15 cellular contexts compared by ENCODE assay signal in the genomic region with DNA sequence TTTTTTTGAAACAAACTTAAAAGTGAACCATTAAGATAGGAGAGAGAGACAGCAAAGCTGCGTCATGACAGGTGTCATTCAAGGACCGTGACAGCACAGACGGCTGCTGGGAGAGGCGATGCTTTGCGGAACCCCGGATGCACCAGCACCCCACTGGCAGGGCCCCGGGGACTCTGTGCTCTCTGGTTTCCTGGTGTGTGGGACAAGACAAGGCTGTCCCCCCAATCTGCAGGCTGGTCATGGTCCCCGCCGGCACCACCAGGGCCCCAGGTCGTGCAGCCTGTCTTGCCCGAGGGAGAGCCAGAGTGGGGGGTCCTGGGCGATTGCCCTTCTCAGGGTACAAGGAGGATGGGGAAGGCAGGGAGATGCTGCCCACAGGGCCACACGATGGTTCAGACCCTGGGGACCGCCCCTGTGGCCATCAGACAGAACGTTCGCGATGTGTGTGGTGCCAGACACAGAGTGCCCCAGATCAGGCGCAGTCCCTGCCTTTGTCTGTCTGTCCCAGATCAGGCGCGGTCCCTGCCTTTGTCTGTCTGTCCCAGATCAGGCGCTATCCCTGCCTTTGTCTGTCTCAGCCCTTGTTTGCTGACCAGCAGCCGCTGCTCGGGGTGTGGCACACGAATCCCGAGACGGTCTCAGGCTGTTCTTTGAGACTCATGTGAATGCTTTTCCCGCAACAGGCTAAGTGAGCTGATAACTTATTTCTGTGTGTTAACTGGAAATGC. TPM values are rescaled to one million over a fixed set of nuclear protein-coding genes. Genes with fewer than 3 reads are reported as not detected.
"Had no signal": no experiment of that assay in that cellular context is flagged by ENCODE, and none has a peak within 500 bp of the region (broad histone marks: within the 10 kb centered on the region; RNA-seq: fewer than 3 reads in every experiment).

No MANE protein-coding gene starts in this region.

- H3K36me3 ChIP-seq: pancreas, transverse colon had no signal

- ATAC-seq: activated CD8-positive, alpha-beta T cell treated with anti-CD3 and anti-CD28 coated beads for 36 hours; activated T-cell treated with anti-CD3 and anti-CD28 coated beads, Interleukin-2, amount 50 U/mL, for 72 hours; effector memory CD8-positive, alpha-beta T cell; pancreas; stimulated activated effector memory CD8-positive, alpha-beta T cell treated with anti-CD3 and anti-CD28 coated beads, Interleukin-12 subunit alpha, Interleukin-12 subunit beta, amount 100 ng/mL, for 72 hours; T-cell had no signal

- H3K9me3 Mint-ChIP-seq: activated CD8-positive, alpha-beta T cell treated with anti-CD3 and anti-CD28 coated beads for 36 hours; central memory CD8-positive, alpha-beta T cell; T-cell had no signal

- H3K4me3 Mint-ChIP-seq: activated CD8-positive, alpha-beta T cell treated with anti-CD3 and anti-CD28 coated beads for 36 hours; activated T-cell treated with anti-CD3 and anti-CD28 coated beads, Interleukin-2, amount 50 U/mL, for 72 hours; central memory CD8-positive, alpha-beta T cell; effector memory CD8-positive, alpha-beta T cell; nephron; stimulated activated effector memory CD8-positive, alpha-beta T cell treated with anti-CD3 and anti-CD28 coated beads, Interleukin-12 subunit alpha, Interleukin-12 subunit beta, amount 100 ng/mL, for 72 hours; T-cell had no signal

- H3K36me3 Mint-ChIP-seq: stimulated activated effector memory CD8-positive, alpha-beta T cell treated with anti-CD3 and anti-CD28 coated beads, Interleukin-12 subunit alpha, Interleukin-12 subunit beta, amount 100 ng/mL, for 72 hours; T-cell had no signal

- H3K27ac ChIP-seq: pancreas, transverse colon, VCaP had no signal

- H3K4me1 Mint-ChIP-seq: central memory CD8-positive, alpha-beta T cell; stimulated activated effector memory CD8-positive, alpha-beta T cell treated with anti-CD3 and anti-CD28 coated beads, Interleukin-12 subunit alpha, Interleukin-12 subunit beta, amount 100 ng/mL, for 72 hours; T-cell had no signal

- H3K27me3 ChIP-seq: pancreas had no signal

- H3K4me2 ChIP-seq: smooth muscle cell had no signal

- H3K4me3 ChIP-seq: pancreas, smooth muscle cell, transverse colon had no signal

- DNase-seq: activated CD4-positive, alpha-beta T cell treated with anti-CD3 and anti-CD28 coated beads for 4 hours; activated CD8-positive, alpha-beta memory T cell treated with anti-CD3 and anti-CD28 coated beads, Interleukin-2, amount 50 U/mL, for 4 hours; activated CD8-positive, alpha-beta T cell treated with anti-CD3 and anti-CD28 coated beads for 36 hours; activated T-cell treated with anti-CD3 and anti-CD28 coated beads, Interleukin-2, amount 50 U/mL, for 72 hours; effector memory CD8-positive, alpha-beta T cell; pancreas; retina; T-cell; transverse colon had no signal

- H3K9me3 ChIP-seq: pancreas, transverse colon had no signal

- H3K4me1 ChIP-seq: pancreas had no signal

- H3K27me3 Mint-ChIP-seq: activated CD8-positive, alpha-beta T cell treated with anti-CD3 and anti-CD28 coated beads for 36 hours had no signal

- H3K27ac Mint-ChIP-seq: activated CD8-positive, alpha-beta T cell treated with anti-CD3 and anti-CD28 coated beads for 36 hours; activated T-cell treated with anti-CD3 and anti-CD28 coated beads, Interleukin-2, amount 50 U/mL, for 72 hours; effector memory CD8-positive, alpha-beta T cell; nephron; stimulated activated effector memory CD8-positive, alpha-beta T cell treated with anti-CD3 and anti-CD28 coated beads, Interleukin-12 subunit alpha, Interleukin-12 subunit beta, amount 100 ng/mL, for 72 hours; T-cell had no signal

RNA-seq across cellular contexts. Expression of gene GRTP1, which starts 53.2 kb away (rescaled TPM):
- total RNA-seq: activated CD8-positive, alpha-beta T cell treated with anti-CD3 and anti-CD28 coated beads for 36 hours; glomerular endothelial cell had no signal
